Comparison of ENCODE assay signal across 12 cellular contexts in the genomic region with DNA sequence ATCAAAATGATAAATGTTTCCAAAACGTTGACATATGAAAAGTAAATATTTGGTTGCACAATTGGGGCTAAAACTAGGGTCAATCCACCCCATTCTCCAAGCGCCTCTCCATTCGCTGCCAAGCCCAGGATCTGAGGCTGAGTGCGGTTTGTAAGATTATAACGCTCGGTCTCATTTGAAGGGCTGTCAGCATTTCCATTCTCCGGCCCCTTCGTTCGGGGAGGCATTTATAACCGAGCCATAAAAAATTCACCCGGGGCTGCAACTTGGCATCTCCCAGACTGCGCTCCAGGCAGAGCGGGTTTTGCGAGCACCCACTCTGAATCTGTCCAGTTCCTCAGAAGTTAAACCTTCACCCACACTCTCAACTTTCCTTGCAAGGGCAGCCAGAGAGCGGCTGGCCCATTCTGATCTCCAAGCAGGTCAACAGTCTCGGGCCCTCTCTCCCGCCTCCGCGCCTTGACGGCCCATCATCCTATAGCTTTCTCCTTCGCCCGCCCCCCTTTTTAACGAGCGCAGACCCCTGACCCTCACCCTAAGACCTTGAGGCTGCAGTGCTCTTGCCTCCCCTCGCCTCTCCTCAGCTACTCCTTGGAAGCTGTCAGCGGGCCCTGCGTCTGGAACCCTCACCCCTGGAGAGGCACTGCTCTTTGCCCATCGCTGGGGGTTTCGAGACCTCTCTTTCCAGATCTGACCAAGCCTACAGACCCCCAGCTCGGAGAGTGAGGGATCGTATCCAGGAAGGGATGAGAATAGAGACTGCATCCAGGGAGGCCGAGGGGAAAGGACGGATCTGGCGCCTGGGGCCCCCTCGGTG. TPM values are rescaled to one million over a fixed set of nuclear protein-coding genes. Genes with fewer than 3 reads are reported as not detected.
DNase-seq lines count a peak whose midpoint lies in the region; ATAC-seq and TF ChIP-seq lines count a peak whose summit lies in the region.
"Had no signal": no experiment of that assay in that cellular context is flagged by ENCODE, and none has a peak within 500 bp of the region (broad histone marks: within the 10 kb centered on the region; RNA-seq: fewer than 3 reads in every experiment).

No MANE protein-coding gene starts in this region.

- H3K27ac Mint-ChIP-seq in osteocyte (ENCODE audit: unreplicated experiment): peak overlapping the region; percentile 44
- H3K27ac Mint-ChIP-seq in activated CD4-positive, alpha-beta T cell treated with anti-CD3 and anti-CD28 coated beads for 36 hours: no peak overlapping the region
- H3K27ac Mint-ChIP-seq: activated CD4-positive, alpha-beta memory T cell treated with anti-CD3 and anti-CD28 coated beads for 36 hours; IgD-negative memory B cell had no signal

- H3K9me3 ChIP-seq in SJSA1 (replicated peaks): peaks cover 3% of the 10 kb centered on the region; the same call in 1 of the 2 replicates

- CTCF ChIA-PET in AG04449 (lab: Yijun Ruan, JAX): interaction anchor here (0.9 to 9.1 kb wide), 7 partner anchors 12 to 311 kb away, joined by 3 to 129 read pairs (median 6); no protein-coding TSS in a partner anchor
- CTCF ChIA-PET in activated CD4-positive, alpha-beta T cell treated with anti-CD3 and anti-CD28 coated beads for 36 hours (lab: Charles Lee): no interaction called here

- peaks cover 21% of the 10 kb centered on the region for H3K27me3 Mint-ChIP-seq in osteocyte (ENCODE audit: unreplicated experiment)
- H3K27me3 Mint-ChIP-seq in activated CD4-positive, alpha-beta T cell treated with anti-CD3 and anti-CD28 coated beads for 36 hours: peaks cover 57% of the 10 kb centered on the region

- POLR2A ChIA-PET in AG04449 (lab: Yijun Ruan, JAX): interaction anchor here (1.3 to 1.6 kb wide), 2 partner anchors 51 to 139 kb away, joined by 4 to 6 read pairs; no protein-coding TSS in a partner anchor
- POLR2A ChIA-PET in activated CD4-positive, alpha-beta T cell treated with anti-CD3 and anti-CD28 coated beads for 36 hours (lab: Charles Lee): no interaction called here

- no peak for ATAC-seq in activated CD4-positive, alpha-beta T cell treated with anti-CD3 and anti-CD28 coated beads for 36 hours

- H3K4me3 ChIP-seq in AG04449 (ENCODE audit: low read depth, low read length) (peak overlapping the region; percentile 74), SJSA1 (peak overlapping the region; percentile 77), foreskin fibroblast (ENCODE audit: low read depth in 1 of 2, low read length in 2 of 2) (peak overlapping the region; percentile 72 to 85)

- H3K9me3 Mint-ChIP-seq in osteocyte (ENCODE audit: unreplicated experiment): no peaks in the 10 kb centered on the region
- H3K9me3 Mint-ChIP-seq in activated CD4-positive, alpha-beta T cell treated with anti-CD3 and anti-CD28 coated beads for 36 hours (ENCODE audit: low read depth): no peaks in the 10 kb centered on the region
- H3K9me3 Mint-ChIP-seq: activated CD4-positive, alpha-beta memory T cell treated with anti-CD3 and anti-CD28 coated beads for 36 hours; IgD-negative memory B cell had no signal

- TF ChIP-seq CTCF in AG04449 (IDR thresholded peaks at IDR 0.05; ENCODE audit: insufficient read depth, low read length, missing control alignments) (no peak), foreskin fibroblast (IDR thresholded peaks at IDR 0.05; ENCODE audit: low read depth, low read length) (no peak), osteocyte (IDR thresholded peaks at IDR 0.05) (no peak), GM10266 (IDR thresholded peaks at IDR 0.05; ENCODE audit: control insufficient read depth, insufficient read depth, low read depth, missing control alignments) (no peak)

- H3K4me1 ChIP-seq in SJSA1 (replicated peaks): peaks cover 75% of the 10 kb centered on the region

- H3K36me3 Mint-ChIP-seq in osteocyte (ENCODE audit: unreplicated experiment): peaks cover 3% of the 10 kb centered on the region
- H3K36me3 Mint-ChIP-seq in activated CD4-positive, alpha-beta T cell treated with anti-CD3 and anti-CD28 coated beads for 36 hours (ENCODE audit: low read depth): no peaks in the 10 kb centered on the region
- H3K36me3 Mint-ChIP-seq: activated CD4-positive, alpha-beta memory T cell treated with anti-CD3 and anti-CD28 coated beads for 36 hours had no signal

- peaks cover 6% of the 10 kb centered on the region; the same call in 1 of the 2 replicates for H3K36me3 ChIP-seq in SJSA1

- H3K4me1 Mint-ChIP-seq in osteocyte (ENCODE audit: unreplicated experiment): peaks cover 48% of the 10 kb centered on the region
- H3K4me1 Mint-ChIP-seq in activated CD4-positive, alpha-beta T cell treated with anti-CD3 and anti-CD28 coated beads for 36 hours: peaks cover 13% of the 10 kb centered on the region

- DNase-seq in AG04449 (ENCODE audit: low read depth, low spot score) (no peak), SJSA1 (ENCODE audit: low read depth in 1 of 2, low spot score in 2 of 2) (no peak), foreskin fibroblast (peak in 1 of 2 donors; percentile 62), osteocyte (ENCODE audit: extremely low spot score, unreplicated experiment) (no peak), GM10266 (ENCODE audit: extremely low spot score) (no peak), pons (ENCODE audit: low spot score) (no peak)
- DNase-seq in activated CD4-positive, alpha-beta T cell treated with anti-CD3 and anti-CD28 coated beads for 36 hours: no peak
- no peak for DNase-seq in effector CD8-positive, alpha-beta T cell (lab: John Stamatoyannopoulos, UW)
- DNase-seq: activated CD4-positive, alpha-beta memory T cell treated with anti-CD3 and anti-CD28 coated beads for 36 hours; HCEC 1CT had no signal

- H3K27ac ChIP-seq in SJSA1: no peak overlapping the region

- no peaks in the 10 kb centered on the region for H3K27me3 ChIP-seq in SJSA1 (replicated peaks)

- intact Hi-C loops in activated CD4-positive, alpha-beta T cell treated with anti-CD3 and anti-CD28 coated beads for 36 hours (cut with DNase I, micrococcal nuclease): loop anchor here in 1 of 2 experiments (5.0 kb wide), 1 partner anchor 313 kb away; no protein-coding TSS in a partner anchor

- H3K4me3 Mint-ChIP-seq in osteocyte (ENCODE audit: unreplicated experiment): peak overlapping the region; percentile 73
- no peak overlapping the region for H3K4me3 Mint-ChIP-seq in activated CD4-positive, alpha-beta T cell treated with anti-CD3 and anti-CD28 coated beads for 36 hours
- H3K4me3 Mint-ChIP-seq: activated CD4-positive, alpha-beta memory T cell treated with anti-CD3 and anti-CD28 coated beads for 36 hours had no signal

RNA-seq across cellular contexts. Expression of a gene that starts 1.1 kb away (rescaled TPM):
- 12.9 and 19.0 TPM in 2 replicates for total RNA-seq in SJSA1 (2014; rRNA removed; shearing (Covaris generic))
- total RNA-seq in osteocyte: 31.8 and 40.2 TPM in 2 replicates
- 1 to 10 TPM; 5.4 to 7.3 TPM for total RNA-seq in activated CD4-positive, alpha-beta T cell treated with anti-CD3 and anti-CD28 coated beads for 36 hours
- total RNA-seq: dermis microvascular lymphatic vessel endothelial cell had no signal
